In genomic region chr2:85329701-85330100, GRCh38 we compare ENCODE assay signal across 8 cellular contexts. TPM values are rescaled to one million over a fixed set of nuclear protein-coding genes. Genes with fewer than 3 reads are reported as not detected.
A peak's percentile ranks its signal among the peaks of the same experiment; 100 is the strongest.
DNase-seq lines count a peak whose midpoint lies in the region; ATAC-seq and TF ChIP-seq lines count a peak whose summit lies in the region.
"Not testable (repeated sequence)": the region's sequence is repeated elsewhere in the genome, so short reads cannot be mapped to it uniquely, and the experiment has no call there.

No MANE protein-coding gene starts in this region.

- peak overlapping the region; percentile 43 for H3K4me3 Mint-ChIP-seq in T-helper 17 cell
- peak overlapping the region; percentile 18 for H3K4me3 Mint-ChIP-seq in activated CD4-positive, alpha-beta memory T cell treated with anti-CD3 and anti-CD28 coated beads, Interleukin-2, amount 10 ng/mL, durations not matched to agents 7 days and 5 days
- peak overlapping the region; percentile 97 for H3K4me3 Mint-ChIP-seq in activated T-helper 17 cell treated with anti-CD3 and anti-CD28 coated beads, Interleukin-2, amount 50 U/mL, for 72 hours
- not testable (repeated sequence) for H3K4me3 Mint-ChIP-seq in activated naive CD8-positive, alpha-beta T cell treated with anti-CD3 and anti-CD28 coated beads, Interleukin-2, amount 50 U/mL, for 24 hours
- H3K4me3 Mint-ChIP-seq in naive B cell = peak overlapping the region in 6 of 8 donors; percentile 10 to 99 (median 70)
- H3K4me3 Mint-ChIP-seq in progenitor cell of endocrine pancreas (ENCODE audit: low read depth) = peak overlapping the region; percentile 4

- H3K36me3 Mint-ChIP-seq in T-helper 17 cell (ENCODE audit: low read depth) (peaks cover 13% of the 10 kb centered on the region), naive B cell (peaks cover 8 to 10% of the 10 kb centered on the region in 2 donors)
- peaks cover 31% of the 10 kb centered on the region for H3K36me3 Mint-ChIP-seq in activated CD4-positive, alpha-beta memory T cell treated with anti-CD3 and anti-CD28 coated beads, Interleukin-2, amount 10 ng/mL, durations not matched to agents 7 days and 5 days (ENCODE audit: low read depth)
- peaks cover 43% of the 10 kb centered on the region for H3K36me3 Mint-ChIP-seq in activated T-helper 17 cell treated with anti-CD3 and anti-CD28 coated beads, Interleukin-2, amount 50 U/mL, for 72 hours (ENCODE audit: low read depth)
- H3K36me3 Mint-ChIP-seq in activated naive CD8-positive, alpha-beta T cell treated with anti-CD3 and anti-CD28 coated beads, Interleukin-2, amount 50 U/mL, for 24 hours (ENCODE audit: low read depth) = peaks cover 27% of the 10 kb centered on the region
- H3K36me3 Mint-ChIP-seq in progenitor cell of endocrine pancreas (ENCODE audit: insufficient read depth) = not testable (repeated sequence)

- not testable (repeated sequence) for H3F3A ChIP-seq in DOHH2 (ENCODE audit: control insufficient read depth, insufficient read depth)

- H3K79me2 ChIP-seq in DOHH2 (ENCODE audit: control insufficient read depth, low read length) = peaks cover 41% of the 10 kb centered on the region

- not testable (repeated sequence) for H3K9ac ChIP-seq in BLaER1 treated with 17β-estradiol and CSF1 and Interleukin-3, amounts not matched to agents 10 nM and 100 nM

- peaks cover 18 to 26% (median 24%) of the 10 kb centered on the region in 11 experiments for H3K36me3 ChIP-seq in BLaER1 treated with 17β-estradiol and CSF1 and Interleukin-3, amounts not matched to agents 10 nM and 100 nM
- peaks cover 34% of the 10 kb centered on the region for H3K36me3 ChIP-seq in DOHH2 (ENCODE audit: control insufficient read depth, low read length)

- CTCF ChIA-PET in activated CD4-positive, alpha-beta memory T cell treated with anti-CD3 and anti-CD28 coated beads, Interleukin-2, amount 10 ng/mL, durations not matched to agents 7 days and 5 days (lab: Charles Lee) = interaction anchor here (0.7 kb wide), 1 partner anchor 93 kb away, joined by 6 read pairs; no protein-coding TSS in a partner anchor

- not testable (repeated sequence) for H3K27me3 ChIP-seq in BLaER1 treated with 17β-estradiol and CSF1 and Interleukin-3, amounts not matched to agents 10 nM and 100 nM; DOHH2 (ENCODE audit: control insufficient read depth, low read length)

- POLR2A ChIA-PET in activated CD4-positive, alpha-beta memory T cell treated with anti-CD3 and anti-CD28 coated beads, Interleukin-2, amount 10 ng/mL, durations not matched to agents 7 days and 5 days (lab: Charles Lee) = interaction anchor here (4.1 to 12.1 kb wide), 3 partner anchors 22 to 265 kb away, joined by 14 to 234 read pairs (median 18); partner anchors contain the start of genes ELMOD3, RETSAT and RNF181

- not testable (repeated sequence) for H3K27ac Mint-ChIP-seq in T-helper 17 cell; activated CD4-positive, alpha-beta memory T cell treated with anti-CD3 and anti-CD28 coated beads, Interleukin-2, amount 10 ng/mL, durations not matched to agents 7 days and 5 days; progenitor cell of endocrine pancreas
- peak overlapping the region; percentile 99 for H3K27ac Mint-ChIP-seq in activated T-helper 17 cell treated with anti-CD3 and anti-CD28 coated beads, Interleukin-2, amount 50 U/mL, for 72 hours
- peak overlapping the region; percentile 30 for H3K27ac Mint-ChIP-seq in activated naive CD8-positive, alpha-beta T cell treated with anti-CD3 and anti-CD28 coated beads, Interleukin-2, amount 50 U/mL, for 24 hours
- peak overlapping the region in 2 of 6 donors; percentile 5 to 53 for H3K27ac Mint-ChIP-seq in naive B cell

- DNase-seq in T-helper 17 cell; activated CD4-positive, alpha-beta memory T cell treated with anti-CD3 and anti-CD28 coated beads, Interleukin-2, amount 10 ng/mL, durations not matched to agents 7 days and 5 days; activated naive CD8-positive, alpha-beta T cell treated with anti-CD3 and anti-CD28 coated beads, Interleukin-2, amount 50 U/mL, for 24 hours; naive B cell; progenitor cell of endocrine pancreas (ENCODE audit: low spot score, unreplicated experiment): not testable (repeated sequence)

- not testable (repeated sequence) for H3K27ac ChIP-seq in BLaER1 treated with 17β-estradiol and CSF1 and Interleukin-3, amounts not matched to agents 10 nM and 100 nM; DOHH2 (ENCODE audit: low read depth, low read length)

- peaks cover 19 to 28% (median 22%) of the 10 kb centered on the region in 11 experiments for H4K20me1 ChIP-seq in BLaER1 treated with 17β-estradiol and CSF1 and Interleukin-3, amounts not matched to agents 10 nM and 100 nM
- H4K20me1 ChIP-seq in DOHH2 (ENCODE audit: control insufficient read depth, insufficient read depth, low read depth, low read length) = peaks cover 17% of the 10 kb centered on the region

- peaks cover 32% of the 10 kb centered on the region for H3K4me1 Mint-ChIP-seq in T-helper 17 cell
- peaks cover 31% of the 10 kb centered on the region for H3K4me1 Mint-ChIP-seq in activated CD4-positive, alpha-beta memory T cell treated with anti-CD3 and anti-CD28 coated beads, Interleukin-2, amount 10 ng/mL, durations not matched to agents 7 days and 5 days
- peaks cover 17% of the 10 kb centered on the region for H3K4me1 Mint-ChIP-seq in activated T-helper 17 cell treated with anti-CD3 and anti-CD28 coated beads, Interleukin-2, amount 50 U/mL, for 72 hours
- H3K4me1 Mint-ChIP-seq in activated naive CD8-positive, alpha-beta T cell treated with anti-CD3 and anti-CD28 coated beads, Interleukin-2, amount 50 U/mL, for 24 hours = peaks cover 22% of the 10 kb centered on the region
- peaks cover 33 to 47% (median 42%) of the 10 kb centered on the region in 3 donors for H3K4me1 Mint-ChIP-seq in naive B cell
- peaks cover 32% of the 10 kb centered on the region for H3K4me1 Mint-ChIP-seq in progenitor cell of endocrine pancreas (ENCODE audit: low read depth)

- H3K9me2 ChIP-seq in DOHH2 (replicated peaks; ENCODE audit: control insufficient read depth, low read length) = not testable (repeated sequence)

- H3K4me2 ChIP-seq in BLaER1 treated with 17β-estradiol and CSF1 and Interleukin-3, amounts not matched to agents 10 nM and 100 nM = peak overlapping the region in 7 of 11 experiments; percentile 81 to 99 (median 91); a peak in 7 of 22 replicates
- H3K4me2 ChIP-seq in DOHH2 (ENCODE audit: low read length) = peak overlapping the region; percentile 92; the same call in 1 of the 2 replicates

- not testable (repeated sequence) for TF ChIP-seq CTCF in DOHH2 (IDR thresholded peaks at IDR 0.05; ENCODE audit: low read depth, low read length, poor library complexity, severe bottlenecking); progenitor cell of endocrine pancreas (IDR thresholded peaks at IDR 0.05; ENCODE audit: unreplicated experiment)

- H3K9me3 ChIP-seq in BLaER1 treated with 17β-estradiol and CSF1 and Interleukin-3, amounts not matched to agents 10 nM and 100 nM (replicated peaks in 1 of 11) = peaks cover 0 to 13% (median 4%) of the 10 kb centered on the region in 11 experiments; a peak in 5 of 22 replicates
- not testable (repeated sequence) for H3K9me3 ChIP-seq in DOHH2 (ENCODE audit: control insufficient read depth, insufficient read depth, low read length); T-helper 17 cell (ENCODE audit: control insufficient read depth, low read length, poor library complexity, severe bottlenecking)

- H3K4me3 ChIP-seq in BLaER1 treated with 17β-estradiol and CSF1 and Interleukin-3, amounts not matched to agents 10 nM and 100 nM; DOHH2 (ENCODE audit: low read length): not testable (repeated sequence)

- H3K27me3 Mint-ChIP-seq in T-helper 17 cell; activated CD4-positive, alpha-beta memory T cell treated with anti-CD3 and anti-CD28 coated beads, Interleukin-2, amount 10 ng/mL, durations not matched to agents 7 days and 5 days; activated T-helper 17 cell treated with anti-CD3 and anti-CD28 coated beads, Interleukin-2, amount 50 U/mL, for 72 hours; activated naive CD8-positive, alpha-beta T cell treated with anti-CD3 and anti-CD28 coated beads, Interleukin-2, amount 50 U/mL, for 24 hours; naive B cell; progenitor cell of endocrine pancreas: not testable (repeated sequence)

- H3K4me1 ChIP-seq in BLaER1 treated with 17β-estradiol and CSF1 and Interleukin-3, amounts not matched to agents 10 nM and 100 nM = peaks cover 19 to 27% (median 24%) of the 10 kb centered on the region in 10 experiments
- H3K4me1 ChIP-seq in DOHH2 (ENCODE audit: control insufficient read depth, low read length) = peaks cover 31% of the 10 kb centered on the region

- ATAC-seq in T-helper 17 cell; activated T-helper 17 cell treated with anti-CD3 and anti-CD28 coated beads, Interleukin-2, amount 50 U/mL, for 72 hours (replicated peaks); activated naive CD8-positive, alpha-beta T cell treated with anti-CD3 and anti-CD28 coated beads, Interleukin-2, amount 50 U/mL, for 24 hours; naive B cell (ENCODE audit: low read depth in 2 of 2): not testable (repeated sequence)

- not testable (repeated sequence) for H3K9me3 Mint-ChIP-seq in activated CD4-positive, alpha-beta memory T cell treated with anti-CD3 and anti-CD28 coated beads, Interleukin-2, amount 10 ng/mL, durations not matched to agents 7 days and 5 days; activated T-helper 17 cell treated with anti-CD3 and anti-CD28 coated beads, Interleukin-2, amount 50 U/mL, for 72 hours; activated naive CD8-positive, alpha-beta T cell treated with anti-CD3 and anti-CD28 coated beads, Interleukin-2, amount 50 U/mL, for 24 hours; naive B cell; progenitor cell of endocrine pancreas (ENCODE audit: low read depth)

RNA-seq across cellular contexts. Expression of gene TGOLN2, which starts 1.9 kb away (rescaled TPM):
- 100 to 1,000 TPM; 122 to 125 TPM for total RNA-seq in T-helper 17 cell
- 100 to 1,000 TPM; 129 to 131 TPM for total RNA-seq in activated CD4-positive, alpha-beta memory T cell treated with anti-CD3 and anti-CD28 coated beads, Interleukin-2, amount 10 ng/mL, durations not matched to agents 7 days and 5 days
- 100 to 1,000 TPM; 109 to 139 TPM for total RNA-seq in activated T-helper 17 cell treated with anti-CD3 and anti-CD28 coated beads, Interleukin-2, amount 50 U/mL, for 72 hours
- 10 to 100 TPM; 45.5 to 94.8 (median 77.3) TPM for polyA plus RNA-seq in naive B cell (ENCODE audit: low read depth in 6 of 6)
- total RNA-seq in progenitor cell of endocrine pancreas = 64.2 and 65.5 TPM in 2 replicates

RNA-seq across cellular contexts. Expression of gene RETSAT, which starts 24.6 kb away (rescaled TPM):
- total RNA-seq in T-helper 17 cell (10 to 100 TPM; 30.3 to 35.9 TPM), progenitor cell of endocrine pancreas (22.8 and 23.1 TPM in 2 replicates)
- 10 to 100 TPM; 30.1 to 31.1 TPM for total RNA-seq in activated CD4-positive, alpha-beta memory T cell treated with anti-CD3 and anti-CD28 coated beads, Interleukin-2, amount 10 ng/mL, durations not matched to agents 7 days and 5 days
- total RNA-seq in activated T-helper 17 cell treated with anti-CD3 and anti-CD28 coated beads, Interleukin-2, amount 50 U/mL, for 72 hours = 10 to 100 TPM; 28.4 to 34.5 TPM
- polyA plus RNA-seq in naive B cell (ENCODE audit: low read depth in 6 of 6) = 1 to 10 TPM; 4.4 to 8.7 (median 6.8) TPM

RNA-seq across cellular contexts. Expression of gene ELMOD3, which starts 24.9 kb away (rescaled TPM):
- total RNA-seq in T-helper 17 cell (10 to 100 TPM; 20.0 to 23.2 TPM), progenitor cell of endocrine pancreas (23.3 and 25.6 TPM in 2 replicates)
- total RNA-seq in activated CD4-positive, alpha-beta memory T cell treated with anti-CD3 and anti-CD28 coated beads, Interleukin-2, amount 10 ng/mL, durations not matched to agents 7 days and 5 days = 10 to 100 TPM; 19.2 to 19.4 TPM
- 10 to 100 TPM; 13.4 to 17.5 TPM for total RNA-seq in activated T-helper 17 cell treated with anti-CD3 and anti-CD28 coated beads, Interleukin-2, amount 50 U/mL, for 72 hours
- polyA plus RNA-seq in naive B cell (ENCODE audit: low read depth in 6 of 6) = 10 to 100 TPM in 5 of 6 donors, 1 to 10 TPM in 1; 9.8 to 23.1 (median 13.8) TPM
